Comparison of ENCODE assay signal across 8 cellular contexts in the genomic region with DNA sequence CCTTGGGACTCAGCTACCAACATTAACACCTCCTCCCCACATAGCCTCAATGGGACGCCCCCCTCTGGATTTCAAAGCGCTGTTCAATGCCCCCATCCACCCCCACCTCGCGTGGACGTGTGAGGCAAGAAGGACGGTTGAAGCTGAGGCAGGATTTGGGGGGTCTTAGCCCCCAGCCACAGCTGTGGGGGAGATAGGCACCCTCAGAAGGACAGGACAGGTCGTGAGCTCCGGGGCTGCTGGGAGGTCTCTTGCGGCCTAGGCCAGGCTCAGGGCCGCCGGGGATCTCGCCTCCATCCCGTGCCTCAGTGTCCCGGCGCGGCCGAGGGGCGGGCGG. TPM values are rescaled to one million over a fixed set of nuclear protein-coding genes. Genes with fewer than 3 reads are reported as not detected.
DNase-seq lines count a peak whose midpoint lies in the region; ATAC-seq and TF ChIP-seq lines count a peak whose summit lies in the region.

No MANE protein-coding gene starts in this region.

- no peak for TF ChIP-seq CTCF in AG09309 (IDR thresholded peaks at IDR 0.05; ENCODE audit: control insufficient read depth, insufficient read depth, low read depth, low read length, missing control alignments)
- TF ChIP-seq CTCF in colonic mucosa (IDR thresholded peaks at IDR 0.05) = no peak
- TF ChIP-seq CTCF in neural cell (IDR thresholded peaks at IDR 0.05; ENCODE audit: poor library complexity, severe bottlenecking) = no peak

- no peaks in the 10 kb centered on the region for H3F3A ChIP-seq in neural cell (ENCODE audit: insufficient read depth, low read length, poor library complexity, severe bottlenecking)

- DNase-seq in AG09309 (ENCODE audit: low read depth) (no peak), colonic mucosa (no peak), ACHN (no peak), NCI-H2107 (lab: John Stamatoyannopoulos, UW) (no peak)
- DNase-seq in activated effector memory CD4-positive, alpha-beta T cell treated with anti-CD3 and anti-CD28 coated beads, Interleukin-2, amount 50 U/mL, for 16 hours = no peak

- H3K4me3 ChIP-seq in AG09309 (ENCODE audit: control insufficient read depth, low read depth, low read length) (peak overlapping the region; percentile 65), colonic mucosa (peak overlapping the region; percentile 63), neural cell (ENCODE audit: low read length) (peak overlapping the region; percentile 80)

- H3K27me3 ChIP-seq in colonic mucosa (no peaks in the 10 kb centered on the region), neural cell (ENCODE audit: insufficient read depth, low read depth, low read length) (no peaks in the 10 kb centered on the region)

- no peaks in the 10 kb centered on the region for H3K9me3 ChIP-seq in colonic mucosa
- H3K9me3 ChIP-seq in neural cell (ENCODE audit: low read length) = no peaks in the 10 kb centered on the region

- intact Hi-C loops in colonic mucosa (cut with DNase I) = no loop called here

- H3K9ac ChIP-seq in colonic mucosa (ENCODE audit: low read depth in 2 of 2, low read length in 2 of 2) (no peak overlapping the region), neural cell (ENCODE audit: low read length) (peak overlapping the region; percentile 82)

- TF ChIP-seq EP300 in neural cell (conservative IDR thresholded peaks at IDR 0.05; ENCODE audit: poor library complexity, severe bottlenecking) = no peak

- no peak for TF ChIP-seq RAD21 in neural cell (conservative IDR thresholded peaks at IDR 0.05)

- H3K36me3 ChIP-seq in colonic mucosa = no peaks in the 10 kb centered on the region
- H3K36me3 ChIP-seq in neural cell (ENCODE audit: insufficient read depth, low read length) = no peaks in the 10 kb centered on the region

- no peaks in the 10 kb centered on the region for H3K4me1 ChIP-seq in colonic mucosa

- H3K27ac ChIP-seq in colonic mucosa = no peak overlapping the region
- H3K27ac ChIP-seq in neural cell (ENCODE audit: low read length) = no peak overlapping the region

- H3K4me1 Mint-ChIP-seq in IgD-negative memory B cell = peaks cover 5 to 13% (median 9%) of the 10 kb centered on the region in 3 donors

- H3K36me3 Mint-ChIP-seq in IgD-negative memory B cell = peaks cover 3% of the 10 kb centered on the region

- H3K9me3 Mint-ChIP-seq in IgD-negative memory B cell = no peaks in the 10 kb centered on the region

- H3K9me2 ChIP-seq in neural cell (ENCODE audit: insufficient read depth, low read length) = no peaks in the 10 kb centered on the region

- H3K27me3 Mint-ChIP-seq in IgD-negative memory B cell = peaks cover 4% of the 10 kb centered on the region

- no peaks in the 10 kb centered on the region for H3K79me2 ChIP-seq in neural cell (replicated peaks; ENCODE audit: insufficient read depth, low read length)

- H4K20me1 ChIP-seq in neural cell (ENCODE audit: insufficient read depth) = no peaks in the 10 kb centered on the region

- H3K4me3 Mint-ChIP-seq in IgD-negative memory B cell = peak overlapping the region; percentile 45 to 87 (median 78)

- no peak overlapping the region for H3K27ac Mint-ChIP-seq in IgD-negative memory B cell

- no peak overlapping the region for H2AFZ ChIP-seq in neural cell (ENCODE audit: low read depth, low read length)

- H3K4me2 ChIP-seq in neural cell (ENCODE audit: low read length) = peak overlapping the region; percentile 25

- in situ Hi-C loops in ACHN (cut with HindIII; ENCODE audit: low pct_ligation_motif_present, low pct_unique_long_range_greater_than_20kb, low sequenced_read_pairs) = no loop called here

- ATAC-seq in GM21526 (IDR thresholded peaks at IDR 0.05; ENCODE audit: low FRiP score, unreplicated experiment) = no peak

TF ChIP-seq in neural cell, 6 proteins besides CTCF, POLR2A, EP300 and RAD21:
- TF ChIP-seq TAF1 (IDR thresholded peaks at IDR 0.05; ENCODE audit: low read depth) (no peak), POLR2AphosphoS5 (IDR thresholded peaks at IDR 0.05) (no peak), MXI1 (conservative IDR thresholded peaks at IDR 0.05; ENCODE audit: poor library complexity, severe bottlenecking) (no peak), SMC3 (conservative IDR thresholded peaks at IDR 0.05; ENCODE audit: poor library complexity) (no peak), EZH2 (IDR thresholded peaks at IDR 0.05; ENCODE audit: borderline replicate concordance, insufficient read depth, low read length, poor library complexity, severe bottlenecking) (no peak)
- TF ChIP-seq, protein P1, sequence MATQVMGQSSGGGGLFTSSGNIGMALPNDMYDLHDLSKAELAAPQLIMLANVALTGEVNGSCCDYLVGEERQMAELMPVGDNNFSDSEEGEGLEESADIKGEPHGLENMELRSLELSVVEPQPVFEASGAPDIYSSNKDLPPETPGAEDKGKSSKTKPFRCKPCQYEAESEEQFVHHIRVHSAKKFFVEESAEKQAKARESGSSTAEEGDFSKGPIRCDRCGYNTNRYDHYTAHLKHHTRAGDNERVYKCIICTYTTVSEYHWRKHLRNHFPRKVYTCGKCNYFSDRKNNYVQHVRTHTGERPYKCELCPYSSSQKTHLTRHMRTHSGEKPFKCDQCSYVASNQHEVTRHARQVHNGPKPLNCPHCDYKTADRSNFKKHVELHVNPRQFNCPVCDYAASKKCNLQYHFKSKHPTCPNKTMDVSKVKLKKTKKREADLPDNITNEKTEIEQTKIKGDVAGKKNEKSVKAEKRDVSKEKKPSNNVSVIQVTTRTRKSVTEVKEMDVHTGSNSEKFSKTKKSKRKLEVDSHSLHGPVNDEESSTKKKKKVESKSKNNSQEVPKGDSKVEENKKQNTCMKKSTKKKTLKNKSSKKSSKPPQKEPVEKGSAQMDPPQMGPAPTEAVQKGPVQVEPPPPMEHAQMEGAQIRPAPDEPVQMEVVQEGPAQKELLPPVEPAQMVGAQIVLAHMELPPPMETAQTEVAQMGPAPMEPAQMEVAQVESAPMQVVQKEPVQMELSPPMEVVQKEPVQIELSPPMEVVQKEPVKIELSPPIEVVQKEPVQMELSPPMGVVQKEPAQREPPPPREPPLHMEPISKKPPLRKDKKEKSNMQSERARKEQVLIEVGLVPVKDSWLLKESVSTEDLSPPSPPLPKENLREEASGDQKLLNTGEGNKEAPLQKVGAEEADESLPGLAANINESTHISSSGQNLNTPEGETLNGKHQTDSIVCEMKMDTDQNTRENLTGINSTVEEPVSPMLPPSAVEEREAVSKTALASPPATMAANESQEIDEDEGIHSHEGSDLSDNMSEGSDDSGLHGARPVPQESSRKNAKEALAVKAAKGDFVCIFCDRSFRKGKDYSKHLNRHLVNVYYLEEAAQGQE (IDR thresholded peaks at IDR 0.05; ENCODE audit: borderline replicate concordance) = no peak

RNA-seq across cellular contexts. Expression of a gene that starts 8.3 kb away (rescaled TPM):
- not detected for polyA plus RNA-seq in IgD-negative memory B cell
- total RNA-seq in colonic mucosa = not detected
- not detected in 2 replicates for polyA plus RNA-seq in neural cell
- polyA minus RNA-seq in neural cell = not detected in 2 replicates

RNA-seq across cellular contexts. Expression of a gene that starts 23.0 kb away (rescaled TPM):
- 41.3 TPM for polyA plus RNA-seq in IgD-negative memory B cell
- total RNA-seq in colonic mucosa = 10 to 100 TPM; 36.4 to 61.4 TPM
- 138 and 153 TPM in 2 replicates for polyA plus RNA-seq in neural cell
- polyA minus RNA-seq in neural cell = 44.5 and 53.6 TPM in 2 replicates

RNA-seq across cellular contexts. Expression of a gene that starts 35.5 kb away (rescaled TPM):
- polyA plus RNA-seq in IgD-negative memory B cell (9.1 TPM), neural cell (7.3 and 9.9 TPM in 2 replicates)
- total RNA-seq in colonic mucosa = 10 to 100 TPM; 83.6 to 96.8 TPM
- 21.4 and 29.1 TPM in 2 replicates for polyA minus RNA-seq in neural cell

RNA-seq across cellular contexts. Expression of a gene that starts 45.0 kb away (rescaled TPM):
- polyA plus RNA-seq in IgD-negative memory B cell (50.4 TPM), neural cell (70.5 and 84.1 TPM in 2 replicates)
- total RNA-seq in colonic mucosa = 10 to 100 TPM; 37.4 to 60.6 TPM
- polyA minus RNA-seq in neural cell = 30.1 and 30.2 TPM in 2 replicates

RNA-seq across cellular contexts. Expression of a gene that starts 49.1 kb away (rescaled TPM):
- 1,442 TPM for polyA plus RNA-seq in IgD-negative memory B cell
- total RNA-seq in colonic mucosa = 100 to 1,000 TPM; 247 to 305 TPM
- 1,371 and 1,383 TPM in 2 replicates for polyA plus RNA-seq in neural cell
- 174 and 217 TPM in 2 replicates for polyA minus RNA-seq in neural cell
